In the genomic region with DNA sequence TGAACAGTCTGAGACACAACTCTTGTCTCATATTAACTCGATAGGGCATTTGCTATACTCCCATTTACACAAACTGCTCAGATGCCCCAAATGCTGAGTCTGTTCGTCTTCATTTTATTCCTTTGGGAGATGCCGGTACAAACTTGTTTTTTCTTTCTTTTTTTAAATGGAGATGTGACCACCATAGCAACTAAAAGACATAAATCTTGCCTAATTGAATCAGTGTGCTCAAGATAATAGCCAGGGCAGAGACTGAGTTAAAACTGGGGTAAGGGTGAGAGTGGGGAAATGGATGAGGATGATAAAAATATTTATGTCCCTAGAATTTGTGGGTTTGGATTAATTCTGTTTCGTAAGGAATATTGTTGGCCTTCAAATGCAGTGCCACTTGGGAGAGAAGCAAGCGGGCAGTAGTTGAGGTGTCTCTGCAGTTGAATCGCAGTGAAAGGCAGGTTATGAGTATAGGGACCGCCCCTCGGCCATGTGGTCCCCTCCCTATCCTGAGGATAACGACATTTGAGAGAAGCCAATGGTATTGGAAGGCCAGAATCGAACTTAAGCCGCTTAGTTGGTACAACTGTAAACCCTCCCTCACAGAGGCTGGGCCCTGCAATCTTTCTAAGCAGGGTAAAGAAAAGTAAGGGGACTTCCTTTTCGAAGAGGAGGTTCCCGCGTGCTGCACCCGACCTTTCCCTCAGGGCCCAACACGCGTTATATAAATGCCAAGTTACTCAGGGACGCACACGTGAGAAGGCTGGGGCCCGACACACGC, we compare ENCODE assay signal across 8 cellular contexts. TPM values are rescaled to one million over a fixed set of nuclear protein-coding genes. Genes with fewer than 3 reads are reported as not detected.
DNase-seq lines count a peak whose midpoint lies in the region; ATAC-seq, FAIRE-seq and TF ChIP-seq lines count a peak whose summit lies in the region.

No MANE protein-coding gene starts in this region.

- no peaks in the 10 kb centered on the region for H3K9me3 ChIP-seq in liver (ENCODE audit: control insufficient read depth in 4 of 4, low read length in 3 of 4)

- no peaks in the 10 kb centered on the region for H3K36me3 ChIP-seq in liver (ENCODE audit: control insufficient read depth in 4 of 4, insufficient read depth in 3 of 4, low read depth in 1 of 4, low read length in 3 of 4)

- FAIRE-seq in GM12892 (lab: Jason Lieb, UNC) = peak; percentile 71
- FAIRE-seq in HTR-8/SVneo (lab: Jason Lieb, UNC) = no peak

- peak overlapping the region; percentile 78 to 91 for H3K27ac ChIP-seq in liver (ENCODE audit: low read depth in 1 of 2, low read length in 2 of 2)

- no peak for TF ChIP-seq POLR2A in GM12892 (IDR thresholded peaks at IDR 0.05; ENCODE audit: low read depth, low read length)
- peak; percentile 20 for TF ChIP-seq POLR2A in NB4 (IDR thresholded peaks at IDR 0.05; ENCODE audit: extremely low read depth, insufficient read length)

- no peak for TF ChIP-seq CTCF in NB4 (IDR thresholded peaks at IDR 0.05; ENCODE audit: low read depth, low read length)
- no peak for TF ChIP-seq CTCF in liver (IDR thresholded peaks at IDR 0.05; ENCODE audit: low read depth, low read length, missing input control)

- DNase-seq in GM12892 (ENCODE audit: insufficient read length) (no peak), NB4 (ENCODE audit: low read depth) (peak; percentile 93), SW 1271 (lab: John Stamatoyannopoulos, UW) (peak; percentile 14 to 52), cerebellum (ENCODE audit: low spot score) (peak; percentile 26), HTR-8/SVneo (ENCODE audit: insufficient read length, low spot score) (no peak)
- peak; percentile 55 to 60 for DNase-seq in stimulated activated CD8-positive, alpha-beta memory T cell treated with anti-CD3 and anti-CD28 coated beads, Interleukin-7, amount 100 ng/mL, for 4 hours (ENCODE audit: low read depth in 2 of 2)

- H3K9ac ChIP-seq in liver (ENCODE audit: low read depth in 1 of 2, low read length in 2 of 2) = peak overlapping the region in 1 of 2 donors; percentile 79

- peak; percentile 21 for ATAC-seq in HG02588 (IDR thresholded peaks at IDR 0.05; ENCODE audit: unreplicated experiment)

- TF ChIP-seq RAD21 in liver (IDR thresholded peaks at IDR 0.05) = no peak

- H3K4me3 ChIP-seq in NB4 (ENCODE audit: low read depth, low read length) (peak overlapping the region; percentile 88), liver (ENCODE audit: low read depth in 1 of 3, low read length in 3 of 3) (peak overlapping the region; percentile 74 to 94 (median 74))

- H3K27me3 ChIP-seq in liver (ENCODE audit: control insufficient read depth in 4 of 4, insufficient read depth in 4 of 4, low read length in 3 of 4) = no peaks in the 10 kb centered on the region

- 28% methylated on average over 21 of the region's 21 CpGs for whole genome bisulfite sequencing in liver

- peaks cover 0 to 3% (median 0%) of the 10 kb centered on the region in 4 donors for H3K4me1 ChIP-seq in liver (ENCODE audit: control insufficient read depth in 4 of 4, insufficient read depth in 4 of 4, low read length in 3 of 4)

TF ChIP-seq in liver, 16 proteins besides CTCF, POLR2A, EP300 and RAD21:
- no peak for TF ChIP-seq FOXA1 (IDR thresholded peaks at IDR 0.05)
- TF ChIP-seq TAF1 (conservative IDR thresholded peaks at IDR 0.05) = no peak
- TF ChIP-seq YY1 (IDR thresholded peaks at IDR 0.05) = no peak
- no peak for TF ChIP-seq GABPA (IDR thresholded peaks at IDR 0.05 in 1 of 2, conservative IDR thresholded peaks at IDR 0.05 in 1 of 2)
- no peak for TF ChIP-seq RXRA (IDR thresholded peaks at IDR 0.05)
- TF ChIP-seq, protein P1, sequence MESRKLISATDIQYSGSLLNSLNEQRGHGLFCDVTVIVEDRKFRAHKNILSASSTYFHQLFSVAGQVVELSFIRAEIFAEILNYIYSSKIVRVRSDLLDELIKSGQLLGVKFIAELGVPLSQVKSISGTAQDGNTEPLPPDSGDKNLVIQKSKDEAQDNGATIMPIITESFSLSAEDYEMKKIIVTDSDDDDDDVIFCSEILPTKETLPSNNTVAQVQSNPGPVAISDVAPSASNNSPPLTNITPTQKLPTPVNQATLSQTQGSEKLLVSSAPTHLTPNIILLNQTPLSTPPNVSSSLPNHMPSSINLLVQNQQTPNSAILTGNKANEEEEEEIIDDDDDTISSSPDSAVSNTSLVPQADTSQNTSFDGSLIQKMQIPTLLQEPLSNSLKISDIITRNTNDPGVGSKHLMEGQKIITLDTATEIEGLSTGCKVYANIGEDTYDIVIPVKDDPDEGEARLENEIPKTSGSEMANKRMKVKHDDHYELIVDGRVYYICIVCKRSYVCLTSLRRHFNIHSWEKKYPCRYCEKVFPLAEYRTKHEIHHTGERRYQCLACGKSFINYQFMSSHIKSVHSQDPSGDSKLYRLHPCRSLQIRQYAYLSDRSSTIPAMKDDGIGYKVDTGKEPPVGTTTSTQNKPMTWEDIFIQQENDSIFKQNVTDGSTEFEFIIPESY (IDR thresholded peaks at IDR 0.05) = no peak
- peak; percentile 14 for TF ChIP-seq NR2F2 (IDR thresholded peaks at IDR 0.05)
- TF ChIP-seq, protein P2, sequence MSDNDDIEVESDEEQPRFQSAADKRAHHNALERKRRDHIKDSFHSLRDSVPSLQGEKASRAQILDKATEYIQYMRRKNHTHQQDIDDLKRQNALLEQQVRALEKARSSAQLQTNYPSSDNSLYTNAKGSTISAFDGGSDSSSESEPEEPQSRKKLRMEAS (IDR thresholded peaks at IDR 0.05) = peak; percentile 92
- no peak for TF ChIP-seq JUND (IDR thresholded peaks at IDR 0.05)

RNA-seq across cellular contexts. Expression of gene LRRC8B, which starts 0.8 kb away (rescaled TPM):
- polyA plus RNA-seq in GM12892 (2012; ENCODE audit: missing spikeins) = 2.4 TPM
- total RNA-seq in cerebellum (18.0 TPM), liver (1 to 10 TPM; 2.6 to 4.3 TPM)
- polyA plus RNA-seq in liver = 1 to 10 TPM; 1.2 to 2.5 TPM

Comparison
In these comparisons a context has a peak if more than half of its experiments do, and no peak if none do; other contexts are left out.
1. DNase-seq: peak in NB4 (single experiment), SW 1271 (2 of 2), cerebellum (single experiment) and stimulated activated CD8-positive, alpha-beta memory T cell treated with anti-CD3 and anti-CD28 coated beads, Interleukin-7, amount 100 ng/mL, for 4 hours (2 of 2); none in GM12892 (single experiment) and HTR-8/SVneo (single experiment).